In the genomic region with DNA sequence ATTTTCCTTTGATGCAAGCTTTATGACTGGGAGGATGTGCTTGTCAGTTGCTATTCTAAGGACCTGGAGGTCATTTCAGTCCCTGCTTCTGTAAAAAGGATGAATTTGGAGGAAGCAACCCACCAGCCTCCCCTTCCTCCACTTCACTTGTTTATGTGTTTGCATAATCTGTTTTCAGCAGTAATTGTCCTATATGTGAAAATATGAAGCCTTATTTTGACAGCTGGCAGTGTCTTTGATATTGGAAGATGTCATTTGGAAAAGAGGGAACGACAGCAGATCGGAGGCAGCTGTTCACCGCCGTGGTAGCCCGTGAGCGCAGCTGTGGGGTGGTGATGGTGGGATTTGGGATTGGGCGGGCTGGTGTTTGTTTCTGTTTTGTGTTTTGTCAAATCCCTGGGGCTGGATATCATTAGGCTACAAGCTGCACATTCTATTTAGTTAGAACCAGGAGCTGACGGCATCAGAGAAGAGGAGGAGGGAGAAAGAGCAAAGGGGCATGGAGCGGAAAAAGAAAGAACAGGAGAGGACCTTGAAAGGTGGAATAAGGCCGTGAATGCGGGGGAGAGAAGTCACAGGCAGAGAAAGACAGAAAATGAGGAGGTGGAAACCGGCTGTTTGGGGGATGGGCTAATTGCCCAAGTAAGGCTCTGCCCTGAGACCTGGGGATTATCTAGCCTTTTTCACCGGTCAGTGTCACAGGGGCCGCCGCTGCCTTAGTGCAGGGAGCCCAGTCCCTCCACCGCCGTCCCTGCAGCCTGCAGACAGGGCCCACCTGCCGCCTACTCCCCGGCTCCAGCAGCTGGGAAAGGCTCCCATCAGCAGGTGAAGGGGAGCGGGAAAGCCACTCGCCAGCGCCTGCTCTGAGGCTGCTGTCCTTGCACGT, we compare ENCODE assay signal across 11 cellular contexts.
DNase-seq lines count a peak whose midpoint lies in the region; ATAC-seq, FAIRE-seq and TF ChIP-seq lines count a peak whose summit lies in the region.
"Had no signal": no experiment of that assay in that cellular context is flagged by ENCODE, and none has a peak within 500 bp of the region (broad histone marks: within the 10 kb centered on the region; RNA-seq: fewer than 3 reads in every experiment).

No MANE protein-coding gene starts in this region.

- no peaks in the 10 kb centered on the region for H3K9me3 Mint-ChIP-seq in activated CD4-positive, alpha-beta memory T cell treated with anti-CD3 and anti-CD28 coated beads for 36 hours

- H3K4me3 ChIP-seq in K562 (0 out of 2 replicates have a peak overlapping the region, but pooled peaks have one; percentile 13), skeletal muscle satellite cell (ENCODE audit: low read length) (peak overlapping the region; percentile 41)

- H3K4me2 ChIP-seq in K562 (ENCODE audit: insufficient read depth, low read length) (peak overlapping the region; percentile 69), skeletal muscle satellite cell (ENCODE audit: low read length) (peak overlapping the region; percentile 71)

- 7% methylated on average over 14 of the region's 23 CpGs for WGBS in K562 (ENCODE audit: insufficient coverage, low coverage, missing lambda C conversion rate)

- no peak for TF ChIP-seq CTCF in K562 (IDR thresholded peaks at IDR 0.05 in 2 of 3, conservative IDR thresholded peaks at IDR 0.05 in 1 of 3; ENCODE audit: insufficient read depth in 2 of 3, low read depth in 1 of 3, low read length in 3 of 3)

- H4K20me1 ChIP-seq in K562 (replicated peaks; ENCODE audit: control insufficient read depth, insufficient read depth, low read length): no peaks in the 10 kb centered on the region

- POLR2A ChIA-PET in K562 (lab: Yijun Ruan, JAX): interaction anchor here (0.8 kb wide), 1 partner anchor 55 kb away, joined by 3 read pairs; no protein-coding TSS in a partner anchor
- POLR2A ChIA-PET in activated CD4-positive, alpha-beta memory T cell treated with anti-CD3 and anti-CD28 coated beads for 36 hours (lab: Charles Lee): no interaction called here

- no peak for TF ChIP-seq RAD21 in K562 (CRISPR knock-in tag; conservative IDR thresholded peaks at IDR 0.05 in 1 of 2, IDR thresholded peaks at IDR 0.05 in 1 of 2)

- no peaks in the 10 kb centered on the region for H3K36me3 Mint-ChIP-seq in activated CD4-positive, alpha-beta memory T cell treated with anti-CD3 and anti-CD28 coated beads for 36 hours

- intact Hi-C loops in K562 (cut with micrococcal nuclease): no loop called here
- intact Hi-C loops in activated CD4-positive, alpha-beta memory T cell treated with anti-CD3 and anti-CD28 coated beads for 36 hours (cut with micrococcal nuclease): no loop called here

- ATAC-seq in K562: peak; percentile 84
- ATAC-seq in GM18870 (IDR thresholded peaks at IDR 0.05; ENCODE audit: unreplicated experiment): no peak

- H3K4me3 Mint-ChIP-seq in activated CD4-positive, alpha-beta memory T cell treated with anti-CD3 and anti-CD28 coated beads for 36 hours: no peak overlapping the region

- H3K9me3 ChIP-seq in K562 (replicated peaks; ENCODE audit: control insufficient read depth, insufficient read depth, low read depth, low read length) (no peaks in the 10 kb centered on the region), skeletal muscle satellite cell (replicated peaks; ENCODE audit: low read length) (no peaks in the 10 kb centered on the region)

- H3K9ac ChIP-seq in K562 (ENCODE audit: insufficient read depth in 1 of 2, low read depth in 2 of 2, low read length in 2 of 2) (peak overlapping the region; percentile 34 to 87; a peak in 2 of 4 replicates), skeletal muscle satellite cell (ENCODE audit: low read depth, low read length) (no peak overlapping the region)

- peak; percentile 31 for DNase-seq in LHCN-M2 (ENCODE audit: low read depth)
- peak; percentile 19 to 72 (median 44) for DNase-seq in K562 (ENCODE audit: extremely low read depth in 1 of 4, low spot score in 3 of 4)
- DNase-seq in activated CD4-positive, alpha-beta T cell treated with anti-CD3 and anti-CD28 coated beads for 48 hours: no peak
- no peak for DNase-seq in activated CD4-positive, alpha-beta memory T cell treated with anti-CD3 and anti-CD28 coated beads for 36 hours
- DNase-seq in stimulated activated CD4-positive, alpha-beta T cell treated with anti-CD3 and anti-CD28 coated beads, Interleukin-1b, Interleukin-23, amount 100 ng/mL, for 48 hours: no peak
- DNase-seq: stimulated activated CD4-positive, alpha-beta T cell treated with anti-CD3 and anti-CD28 coated beads, Interleukin-4, amount 100 ng/mL, for 4 hours had no signal

- no peaks in the 10 kb centered on the region for H3K79me2 ChIP-seq in K562 (ENCODE audit: control insufficient read depth, insufficient read depth, low read length)

- H3K27ac ChIP-seq in K562 (ENCODE audit: extremely low read depth, low read depth, low read length) (peak overlapping the region; percentile 36; the same call in 1 of the 3 replicates), layer of hippocampus (ENCODE audit: low read depth, low read length) (peak overlapping the region; percentile 8)

- H3K27me3 ChIP-seq in K562 (ENCODE audit: control insufficient read depth in 2 of 2, insufficient read depth in 2 of 2, low read length in 2 of 2) (peaks cover 0 to under 1% of the 10 kb centered on the region in 2 experiments; a peak in 1 of 5 replicates), layer of hippocampus (ENCODE audit: control insufficient read depth, insufficient read depth, low read length) (no peaks in the 10 kb centered on the region), skeletal muscle satellite cell (ENCODE audit: control insufficient read depth, insufficient read depth, low read length) (peaks cover 42% of the 10 kb centered on the region)

- peaks cover 22% of the 10 kb centered on the region for H3K27me3 Mint-ChIP-seq in activated CD4-positive, alpha-beta memory T cell treated with anti-CD3 and anti-CD28 coated beads for 36 hours

- TF ChIP-seq EP300 in K562 (IDR thresholded peaks at IDR 0.05; ENCODE audit: low read length): no peak; the same call in 1 of the 2 replicates

- CTCF ChIA-PET in K562 (lab: Yijun Ruan, JAX; ENCODE audit: low intra/inter-chr PET ratio): no interaction called here
- CTCF ChIA-PET in activated CD4-positive, alpha-beta memory T cell treated with anti-CD3 and anti-CD28 coated beads for 36 hours (lab: Charles Lee): interaction anchor here (0.6 kb wide), 1 partner anchor 25 kb away, joined by 3 read pairs; no protein-coding TSS in a partner anchor

- no TSS peak for BruUV-seq in K562 (replicated peaks; lab: Mats Ljungman, UMichigan)

- TF ChIP-seq POLR2A in K562 (conservative IDR thresholded peaks at IDR 0.05): no peak

- no peaks in the 10 kb centered on the region for H3K9me1 ChIP-seq in K562 (ENCODE audit: control insufficient read depth, insufficient read depth, low read length)

- H3K4me1 Mint-ChIP-seq in activated CD4-positive, alpha-beta memory T cell treated with anti-CD3 and anti-CD28 coated beads for 36 hours (ENCODE audit: low read depth): no peaks in the 10 kb centered on the region

- peak overlapping the region; percentile 93 for H2AFZ ChIP-seq in K562 (ENCODE audit: low read depth, low read length)

- in situ Hi-C loops in K562 (cut with MboI): no loop called here

- H3K4me1 ChIP-seq in K562 (replicated peaks in 1 of 2; ENCODE audit: control insufficient read depth in 2 of 2, insufficient read depth in 2 of 2, low read length in 2 of 2): peaks cover 19 to 20% of the 10 kb centered on the region in 2 experiments; a peak in 4 of 5 replicates
- peaks cover 9% of the 10 kb centered on the region for H3K4me1 ChIP-seq in skeletal muscle satellite cell (ENCODE audit: control insufficient read depth, insufficient read depth, low read length)

- no peak overlapping the region for H3K27ac Mint-ChIP-seq in activated CD4-positive, alpha-beta memory T cell treated with anti-CD3 and anti-CD28 coated beads for 36 hours

- no peaks in the 10 kb centered on the region for H3K36me3 ChIP-seq in K562 (ENCODE audit: control insufficient read depth, insufficient read depth, low read length)
- H3K36me3 ChIP-seq in skeletal muscle satellite cell (ENCODE audit: insufficient read depth, low read length): no peaks in the 10 kb centered on the region

- peak; percentile 40 for FAIRE-seq in K562 (lab: Jason Lieb, UNC)
- FAIRE-seq: GM19239, islet of Langerhans had no signal

TF ChIP-seq in K562, 482 proteins besides CTCF, POLR2A, EP300 and RAD21 (continues in another document):
- 0 out of 2 replicates have a peak, but pooled peaks have one; percentile 12 for TF ChIP-seq CBFA2T2 (conservative IDR thresholded peaks at IDR 0.05)
- TF ChIP-seq ZNF134 (CRISPR knock-in tag; conservative IDR thresholded peaks at IDR 0.05): peak; percentile 75
- TF ChIP-seq NCOA1 (IDR thresholded peaks at IDR 0.05; ENCODE audit: low read depth): no peak
- TF ChIP-seq EGR1 (conservative IDR thresholded peaks at IDR 0.05): peak; percentile 74
- peak; percentile 53; the same call in 1 of the 2 replicates for TF ChIP-seq CBFA2T3 (IDR thresholded peaks at IDR 0.05)
- peak; percentile 17 for TF ChIP-seq CCNT2 (IDR thresholded peaks at IDR 0.05; ENCODE audit: borderline replicate concordance, extremely low read depth, insufficient read length, low read depth, low read length)
- TF ChIP-seq RCOR1 (IDR thresholded peaks at IDR 0.05; ENCODE audit: borderline replicate concordance in 1 of 2, low read depth in 2 of 2, low read length in 2 of 2): 0 out of 4 replicates have a peak, but pooled peaks of 1 of the 2 experiments have one; percentile 11
- 0 out of 2 replicates have a peak, but pooled peaks have one; percentile 22 for TF ChIP-seq EHMT2 (IDR thresholded peaks at IDR 0.05)
- TF ChIP-seq, protein P1, sequence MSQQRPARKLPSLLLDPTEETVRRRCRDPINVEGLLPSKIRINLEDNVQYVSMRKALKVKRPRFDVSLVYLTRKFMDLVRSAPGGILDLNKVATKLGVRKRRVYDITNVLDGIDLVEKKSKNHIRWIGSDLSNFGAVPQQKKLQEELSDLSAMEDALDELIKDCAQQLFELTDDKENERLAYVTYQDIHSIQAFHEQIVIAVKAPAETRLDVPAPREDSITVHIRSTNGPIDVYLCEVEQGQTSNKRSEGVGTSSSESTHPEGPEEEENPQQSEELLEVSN (IDR thresholded peaks at IDR 0.05; ENCODE audit: borderline replicate concordance in 1 of 2, extremely low read depth in 1 of 2, insufficient read depth in 1 of 2, insufficient read length in 1 of 2, low read depth in 1 of 2, low read length in 1 of 2, poor library complexity in 1 of 2, severe bottlenecking in 1 of 2): peak in 1 of 2 experiments; percentile 74
- TF ChIP-seq HDAC1 (IDR thresholded peaks at IDR 0.05): peak in 1 of 2 experiments; percentile 41; a peak in 1 of 4 replicates
- no peak for TF ChIP-seq POU5F1 (IDR thresholded peaks at IDR 0.05; ENCODE audit: borderline replicate concordance, low read depth, low read length, partially characterized antibody)
- 0 out of 4 replicates have a peak, but pooled peaks of 1 of the 2 experiments have one; percentile 24 for TF ChIP-seq SRF (CRISPR knock-in tag; IDR thresholded peaks at IDR 0.05)
- peak; percentile 17; the same call in 1 of the 2 replicates for TF ChIP-seq ZEB2 (IDR thresholded peaks at IDR 0.05)

Comparison
In these comparisons a context has a peak if more than half of its experiments do, and no peak if none do; other contexts are left out.
1. DNase-seq: peak in LHCN-M2 (single experiment) and K562 (4 of 4); none in activated CD4-positive, alpha-beta T cell treated with anti-CD3 and anti-CD28 coated beads for 48 hours (single experiment), activated CD4-positive, alpha-beta memory T cell treated with anti-CD3 and anti-CD28 coated beads for 36 hours (single experiment) and stimulated activated CD4-positive, alpha-beta T cell treated with anti-CD3 and anti-CD28 coated beads, Interleukin-1b, Interleukin-23, amount 100 ng/mL, for 48 hours (single experiment).